ENCODE assay signal across 13 cellular contexts in the genomic region with DNA sequence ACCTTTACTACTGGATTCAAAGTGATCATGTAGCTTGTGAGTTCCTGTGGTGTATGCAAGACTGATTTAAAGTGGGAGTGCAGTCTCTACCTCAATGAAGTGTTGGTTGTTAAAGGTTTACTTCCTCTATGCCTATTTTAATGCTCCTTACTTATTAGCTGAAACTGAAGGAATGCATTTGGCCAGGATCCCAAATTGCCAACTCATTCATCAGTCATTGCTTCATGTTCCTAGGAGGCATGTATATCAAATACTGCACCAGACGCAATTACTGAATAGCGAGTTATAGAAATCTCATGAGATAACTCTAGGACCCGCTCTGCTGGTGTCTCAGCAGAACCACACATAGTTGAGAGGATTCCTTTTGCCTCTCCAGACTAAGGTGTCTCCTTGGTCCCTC.
DNase-seq lines count a peak whose midpoint lies in the region; ATAC-seq and TF ChIP-seq lines count a peak whose summit lies in the region.
"Had no signal": no experiment of that assay in that cellular context is flagged by ENCODE, and none has a peak within 500 bp of the region (broad histone marks: within the 10 kb centered on the region; RNA-seq: fewer than 3 reads in every experiment).

No MANE protein-coding gene starts in this region.

- no peak overlapping the region for H3K9ac ChIP-seq in IMR-90 (ENCODE audit: low read depth, low read length)
- H3K9ac ChIP-seq: BLaER1 treated with 17β-estradiol and CSF1 and Interleukin-3, amounts not matched to agents 10 nM and 100 nM had no signal

- H3K14ac ChIP-seq in IMR-90 (replicated peaks; ENCODE audit: low read depth, low read length) = peak overlapping the region; percentile 77

- peak overlapping the region; percentile 79 for H2BK120ac ChIP-seq in IMR-90 (ENCODE audit: low read depth, low read length)

- peak overlapping the region; percentile 18; the same call in 1 of the 2 replicates for H3K18ac ChIP-seq in IMR-90 (ENCODE audit: low read depth, low read length)

- DNase-seq in AG04450 (ENCODE audit: low read depth, low spot score) = peak; percentile 61
- DNase-seq in IMR-90 = peak; percentile 89
- peak; percentile 60 for DNase-seq in astrocyte of the cerebellum (ENCODE audit: low read depth)
- DNase-seq in iris pigment epithelial cell (ENCODE audit: low read depth) = peak; percentile 99
- no peak for DNase-seq in NCI-H82 treated with DMSO at 0.1 percent for 48 hours (lab: John Stamatoyannopoulos, UW; ENCODE audit: unreplicated experiment)
- no peak for DNase-seq in activated effector memory CD4-positive, alpha-beta T cell treated with anti-CD3 and anti-CD28 coated beads, Interleukin-2, amount 50 U/mL, for 16 hours
- DNase-seq in NCI-H526 treated with DMSO at 0.1 percent for 48 hours (lab: John Stamatoyannopoulos, UW) = no peak
- DNase-seq: activated CD4-positive, alpha-beta T cell treated with anti-CD3 and anti-CD28 coated beads for 36 hours; NCI-H187 treated with DMSO at 0.1 percent for 48 hours; occipital lobe; trophoblast cell had no signal

- H3K9me3 ChIP-seq in AG04450 (ENCODE audit: control insufficient read depth, insufficient read depth, low read length) (no peaks in the 10 kb centered on the region), IMR-90 (ENCODE audit: control insufficient read depth, insufficient read depth, low read length) (no peaks in the 10 kb centered on the region)
- H3K9me3 ChIP-seq: BLaER1 treated with 17β-estradiol and CSF1 and Interleukin-3, amounts not matched to agents 10 nM and 100 nM had no signal

- H4K5ac ChIP-seq in IMR-90 (ENCODE audit: low read depth, low read length) = no peak overlapping the region; the same call in 1 of the 2 replicates

- H2AK9ac ChIP-seq in IMR-90 (replicated peaks; ENCODE audit: low read depth, low read length, poor library complexity) = no peak overlapping the region

- dilution Hi-C loops in IMR-90 (cut with HindIII; ENCODE audit: low sequenced_read_pairs, unreplicated experiment) = no loop called here

- peak overlapping the region; percentile 82 for H2BK20ac ChIP-seq in IMR-90 (ENCODE audit: low read depth, low read length)

- ATAC-seq in IMR-90 (ENCODE audit: low read depth) = peak; percentile 83
- ATAC-seq in HG03457 (IDR thresholded peaks at IDR 0.05; ENCODE audit: unreplicated experiment) = no peak
- ATAC-seq: activated CD4-positive, alpha-beta T cell treated with anti-CD3 and anti-CD28 coated beads for 36 hours had no signal

- H3K4me1 ChIP-seq in IMR-90 (ENCODE audit: control insufficient read depth, insufficient read depth, low read length) = peaks cover 10% of the 10 kb centered on the region

- no peak overlapping the region for H2BK5ac ChIP-seq in IMR-90 (ENCODE audit: low read depth, low read length, poor library complexity, severe bottlenecking)

- no peak overlapping the region for H3K23ac ChIP-seq in IMR-90 (ENCODE audit: low read depth, low read length)

- H3K79me1 ChIP-seq in IMR-90 (ENCODE audit: low read depth in 1 of 2, low read length in 2 of 2) = no peaks in the 10 kb centered on the region

- CTCF ChIA-PET in AG04450 (lab: Charles Lee) (interaction anchor here (0.7 to 1.8 kb wide), 6 partner anchors 19 to 1138 kb away, joined by 3 to 5 read pairs (median 3); no protein-coding TSS in a partner anchor), IMR-90 (lab: Yijun Ruan, JAX) (interaction anchor here (2.5 kb wide), 1 partner anchor 57 kb away, joined by 7 read pairs; no protein-coding TSS in a partner anchor)

- H4K91ac ChIP-seq in IMR-90 (ENCODE audit: insufficient read depth, low read depth, low read length) = 0 out of 2 replicates have a peak overlapping the region, but pooled peaks have one; percentile 74

- in situ Hi-C loops in IMR-90 (cut with MboI; ENCODE audit: low sequenced_read_pairs) (no loop called here), astrocyte of the cerebellum (cut with HindIII; ENCODE audit: low sequenced_read_pairs) (no loop called here)

- TF ChIP-seq CTCF in AG04450 (IDR thresholded peaks at IDR 0.05; ENCODE audit: low read depth, low read length) (peak; percentile 37), IMR-90 (conservative IDR thresholded peaks at IDR 0.05; ENCODE audit: low read depth, low read length) (peak; percentile 48), astrocyte of the cerebellum (IDR thresholded peaks at IDR 0.05; ENCODE audit: low read depth, low read length, missing control alignments) (peak; percentile 22)

- TF ChIP-seq RAD21 in IMR-90 (IDR thresholded peaks at IDR 0.05; ENCODE audit: low read length) = peak; percentile 57

- 0 out of 4 replicates have a peak overlapping the region, but pooled peaks of 1 of the 2 experiments have one; percentile 67 for H4K8ac ChIP-seq in IMR-90 (ENCODE audit: low read depth in 2 of 2, low read length in 2 of 2)

- no peak overlapping the region for H3K27ac ChIP-seq in AG04450 (ENCODE audit: low read depth, low read length)
- H3K27ac ChIP-seq in IMR-90 (ENCODE audit: insufficient read depth, low read length) = no peak overlapping the region
- H3K27ac ChIP-seq: BLaER1 treated with 17β-estradiol and CSF1 and Interleukin-3, amounts not matched to agents 10 nM and 100 nM had no signal

- no peak overlapping the region for H3K4me2 ChIP-seq in IMR-90 (ENCODE audit: low read depth, low read length)

- no peaks in the 10 kb centered on the region for H3K36me3 ChIP-seq in IMR-90 (ENCODE audit: control insufficient read depth, insufficient read depth, low read length)
- H3K36me3 ChIP-seq: BLaER1 treated with 17β-estradiol and CSF1 and Interleukin-3, amounts not matched to agents 10 nM and 100 nM had no signal

- intact Hi-C loops in IMR-90 (cut with micrococcal nuclease) = no loop called here

- peak overlapping the region; percentile 39 for H2AFZ ChIP-seq in IMR-90 (replicated peaks; ENCODE audit: low read length, poor library complexity)

- WGBS in IMR-90 (ENCODE audit: extremely low coverage in 2 of 2, insufficient read length in 1 of 2), 2 experiments = no CpG with 5 or more reads among the region's 3 CpGs

- 0 out of 3 replicates have a peak overlapping the region, but pooled peaks have one; percentile 62 for H2BK15ac ChIP-seq in IMR-90 (ENCODE audit: low read depth, low read length)

- peaks cover 9% of the 10 kb centered on the region for H3K9me1 ChIP-seq in IMR-90 (ENCODE audit: insufficient read depth, low read length)

- H3K4ac ChIP-seq in IMR-90 (ENCODE audit: low read depth, low read length) = peak overlapping the region; percentile 74

- BruUV-seq in IMR-90 (replicated peaks; lab: Mats Ljungman, UMichigan) = no TSS peak

- POLR2A ChIA-PET in AG04450 (lab: Yijun Ruan, JAX) = no interaction called here
- POLR2A ChIA-PET in IMR-90 (lab: Charles Lee; ENCODE audit: unreplicated experiment) = no interaction called here

- H3K56ac ChIP-seq in IMR-90 (ENCODE audit: extremely low read depth, insufficient read depth, low read length) = no peak overlapping the region

- H3K27me3 ChIP-seq in AG04450 (ENCODE audit: control insufficient read depth, insufficient read depth, low read length) = no peaks in the 10 kb centered on the region
- H3K27me3 ChIP-seq in IMR-90 (ENCODE audit: control insufficient read depth, insufficient read depth, low read length) = no peaks in the 10 kb centered on the region
- H3K27me3 ChIP-seq: BLaER1 treated with 17β-estradiol and CSF1 and Interleukin-3, amounts not matched to agents 10 nM and 100 nM had no signal

- peak overlapping the region; percentile 36; the same call in 1 of the 2 replicates for H2AK5ac ChIP-seq in IMR-90 (ENCODE audit: low read depth, low read length)

- no peaks in the 10 kb centered on the region for H4K20me1 ChIP-seq in IMR-90 (ENCODE audit: insufficient read depth, low read length)
- H4K20me1 ChIP-seq: BLaER1 treated with 17β-estradiol and CSF1 and Interleukin-3, amounts not matched to agents 10 nM and 100 nM had no signal

- H3K4me3 ChIP-seq in AG04450 (ENCODE audit: low read depth, low read length) = no peak overlapping the region
- H3K4me3 ChIP-seq in IMR-90 (ENCODE audit: insufficient read depth, low read depth, low read length) = no peak overlapping the region
- H3K4me3 ChIP-seq in astrocyte of the cerebellum (ENCODE audit: low read depth, low read length) = no peak overlapping the region
- H3K4me3 ChIP-seq: BLaER1 treated with 17β-estradiol and CSF1 and Interleukin-3, amounts not matched to agents 10 nM and 100 nM had no signal

- no peak for TF ChIP-seq POLR2A in IMR-90 (IDR thresholded peaks at IDR 0.05; ENCODE audit: low read depth, low read length)

TF ChIP-seq in IMR-90, 13 proteins besides CTCF, POLR2A, EP300 and RAD21 (continues in another document):
- TF ChIP-seq SMC3 (IDR thresholded peaks at IDR 0.05; ENCODE audit: low read depth, low read length) (peak; percentile 61), MXI1 (IDR thresholded peaks at IDR 0.05; ENCODE audit: borderline replicate concordance, low read depth, low read length) (no peak), USF2 (IDR thresholded peaks at IDR 0.05; ENCODE audit: low read depth, low read length) (no peak), CHD1 (IDR thresholded peaks at IDR 0.05; ENCODE audit: low read depth, low read length) (no peak), ELK1 (IDR thresholded peaks at IDR 0.05; ENCODE audit: borderline replicate concordance, low read depth, low read length) (no peak), MAFK (IDR thresholded peaks at IDR 0.05; ENCODE audit: low read depth, low read length) (no peak), FOS (IDR thresholded peaks at IDR 0.05; ENCODE audit: low read depth, low read length) (no peak), NFE2L2 (IDR thresholded peaks at IDR 0.05; ENCODE audit: low read depth, low read length) (0 out of 2 replicates have a peak, but pooled peaks have one; percentile 14), CEBPB (IDR thresholded peaks at IDR 0.05; ENCODE audit: low read depth, low read length) (peak; percentile 86), RFX5 (IDR thresholded peaks at IDR 0.05; ENCODE audit: low read depth, low read length) (no peak), BHLHE40 (IDR thresholded peaks at IDR 0.05; ENCODE audit: low read depth, low read length) (no peak)

Comparison
In these comparisons a context has a peak if more than half of its experiments do, and no peak if none do; other contexts are left out.
1. DNase-seq: peak in AG04450 (single experiment), IMR-90 (single experiment), astrocyte of the cerebellum (single experiment) and iris pigment epithelial cell (single experiment); none in NCI-H82 treated with DMSO at 0.1 percent for 48 hours (single experiment), activated effector memory CD4-positive, alpha-beta T cell treated with anti-CD3 and anti-CD28 coated beads, Interleukin-2, amount 50 U/mL, for 16 hours (single experiment) and NCI-H526 treated with DMSO at 0.1 percent for 48 hours (single experiment).
2. Peak in every context shown above with its lines, with median percentiles within 50 percentile points of each other: CTCF ChIP-seq.